In the genomic region with DNA sequence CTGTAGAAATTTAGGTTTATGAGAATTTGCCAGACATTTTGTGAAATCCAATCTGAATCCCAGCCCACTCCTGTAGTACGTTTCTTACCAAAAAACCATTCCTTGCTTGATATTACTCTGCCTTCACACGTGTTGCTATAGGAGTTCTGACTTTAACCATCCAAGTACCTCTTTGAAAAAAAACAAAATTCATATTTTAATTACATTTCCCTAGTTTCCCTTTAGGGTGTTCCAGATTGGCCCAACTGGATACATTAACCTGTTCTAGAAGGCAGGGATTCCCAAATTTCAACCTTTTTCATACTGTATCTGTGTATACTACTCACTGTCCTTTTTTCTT, we compare ENCODE assay signal across 9 cellular contexts. TPM values are rescaled to one million over a fixed set of nuclear protein-coding genes. Genes with fewer than 3 reads are reported as not detected.
A peak's percentile ranks its signal among the peaks of the same experiment; 100 is the strongest.
DNase-seq lines count a peak whose midpoint lies in the region; ATAC-seq and TF ChIP-seq lines count a peak whose summit lies in the region.
"Had no signal": no experiment of that assay in that cellular context is flagged by ENCODE, and none has a peak within 500 bp of the region (broad histone marks: within the 10 kb centered on the region; RNA-seq: fewer than 3 reads in every experiment).

No MANE protein-coding gene starts in this region.

- no peak for ATAC-seq in left lung
- no peak for ATAC-seq in HG03520 (IDR thresholded peaks at IDR 0.05; ENCODE audit: unreplicated experiment)

- H3K36me3 ChIP-seq in left lung (no peaks in the 10 kb centered on the region), testis (ENCODE audit: low read depth, missing control alignments) (no peaks in the 10 kb centered on the region)

- peaks cover 15% of the 10 kb centered on the region for H3K9me3 Mint-ChIP-seq in activated CD4-positive, alpha-beta T cell treated with anti-CD3 and anti-CD28 coated beads, Interleukin-2, amount 10 ng/mL, durations not matched to agents 24 days and 14 days

- H3K27me3 Mint-ChIP-seq in activated CD4-positive, alpha-beta T cell treated with anti-CD3 and anti-CD28 coated beads, Interleukin-2, amount 10 ng/mL, durations not matched to agents 24 days and 14 days, result no peaks in the 10 kb centered on the region

- no peaks in the 10 kb centered on the region for H3K9me3 ChIP-seq in left lung
- no peaks in the 10 kb centered on the region for H3K9me3 ChIP-seq in testis

- peak overlapping the region; percentile 79 for H3K27ac ChIP-seq in adipose tissue (ENCODE audit: low read depth, low read length)
- H3K27ac ChIP-seq in left lung, result peak overlapping the region; percentile 99 to 100
- H3K27ac ChIP-seq in testis, result peak overlapping the region; percentile 99

- H3K4me3 ChIP-seq in left lung (peak overlapping the region; percentile 37 to 83), testis (peak overlapping the region; percentile 89 to 91)

- no peak for TF ChIP-seq POLR2A in testis (IDR thresholded peaks at IDR 0.05)

- peaks cover 35% of the 10 kb centered on the region for H3K4me1 Mint-ChIP-seq in activated CD4-positive, alpha-beta T cell treated with anti-CD3 and anti-CD28 coated beads, Interleukin-2, amount 10 ng/mL, durations not matched to agents 24 days and 14 days

- peaks cover 13% of the 10 kb centered on the region for H3K36me3 Mint-ChIP-seq in activated CD4-positive, alpha-beta T cell treated with anti-CD3 and anti-CD28 coated beads, Interleukin-2, amount 10 ng/mL, durations not matched to agents 24 days and 14 days (ENCODE audit: low read depth)

- WGBS in adipose tissue, 3 donors, result 4 to 8% (median 7%) methylated on average over 2 of the region's 2 CpGs
- 2% methylated on average over 2 of the region's 2 CpGs for WGBS in testis, 2 donors

- no peak for TF ChIP-seq CTCF in left lung (IDR thresholded peaks at IDR 0.05)
- no peak for TF ChIP-seq CTCF in testis (IDR thresholded peaks at IDR 0.05)

- intact Hi-C loops in activated CD4-positive, alpha-beta T cell treated with anti-CD3 and anti-CD28 coated beads, Interleukin-2, amount 10 ng/mL, durations not matched to agents 24 days and 14 days (cut with micrococcal nuclease), result loop anchor here (5.0 kb wide), 3 partner anchors 46 to 1341 kb away; no protein-coding TSS in a partner anchor
- intact Hi-C loops in left lung (cut with DNase I), result no loop called here
- intact Hi-C loops in testis (cut with DNase I; ENCODE audit: low total_unique reads), result no loop called here

- H3K4me3 Mint-ChIP-seq in activated CD4-positive, alpha-beta T cell treated with anti-CD3 and anti-CD28 coated beads, Interleukin-2, amount 10 ng/mL, durations not matched to agents 24 days and 14 days, result peak overlapping the region; percentile 99

- DNase-seq in activated CD4-positive, alpha-beta T cell treated with anti-CD3 and anti-CD28 coated beads, Interleukin-2, amount 10 ng/mL, durations not matched to agents 24 days and 14 days, result no peak
- no peak for DNase-seq in activated CD4-positive, alpha-beta T cell treated with anti-CD3 and anti-CD28 coated beads for 1 hour
- DNase-seq in left lung, result no peak
- no peak for DNase-seq in testis
- DNase-seq in GM19238 (ENCODE audit: insufficient read length, low spot score), result no peak
- no peak for DNase-seq in middle frontal gyrus (ENCODE audit: extremely low spot score, low spot score)
- DNase-seq: KBM-7 had no signal

- H3K27ac Mint-ChIP-seq in activated CD4-positive, alpha-beta T cell treated with anti-CD3 and anti-CD28 coated beads, Interleukin-2, amount 10 ng/mL, durations not matched to agents 24 days and 14 days, result peak overlapping the region; percentile 100

- H3K27me3 ChIP-seq in left lung (no peaks in the 10 kb centered on the region), testis (no peaks in the 10 kb centered on the region)

- H3K4me1 ChIP-seq in left lung (peaks cover 9 to 35% of the 10 kb centered on the region in 2 donors), testis (peaks cover 12% of the 10 kb centered on the region)

RNA-seq across cellular contexts. Expression of a gene that starts 1.4 kb away (rescaled TPM):
- 39.4 and 40.6 TPM in 2 replicates for total RNA-seq in activated CD4-positive, alpha-beta T cell treated with anti-CD3 and anti-CD28 coated beads, Interleukin-2, amount 10 ng/mL, durations not matched to agents 24 days and 14 days
- polyA plus RNA-seq in adipose tissue (10 to 100 TPM; 23.1 to 58.4 (median 36.5) TPM), testis (ENCODE audit: insufficient read depth, low read depth, low replicate concordance) (77.3 TPM)
- total RNA-seq in left lung (10 to 100 TPM; 81.4 to 83.7 TPM), testis (100 to 1,000 TPM; 105 to 112 TPM)
